Comparison of ENCODE assay signal across 24 cellular contexts in the genomic region with DNA sequence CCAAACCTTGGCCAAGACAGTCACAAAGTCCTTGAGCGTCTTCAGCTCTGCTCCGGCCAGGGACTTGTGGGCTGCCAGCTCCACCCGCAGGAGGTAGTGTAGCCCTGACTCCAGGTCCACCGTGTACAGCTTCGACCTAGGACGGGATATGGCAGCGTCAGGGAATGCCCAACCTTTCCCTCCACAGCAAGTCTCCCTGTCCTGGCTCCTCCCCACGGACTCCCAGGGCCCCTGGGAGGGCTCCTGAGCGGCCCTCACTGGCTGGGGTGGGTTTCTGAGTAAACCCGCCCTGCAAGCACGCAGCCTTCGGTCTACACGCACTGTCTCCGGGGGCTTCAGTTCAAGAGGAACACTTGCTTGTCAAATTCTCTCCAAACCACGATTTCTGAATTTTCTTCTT. TPM values are rescaled to one million over a fixed set of nuclear protein-coding genes. Genes with fewer than 3 reads are reported as not detected.
DNase-seq lines count a peak whose midpoint lies in the region; ATAC-seq and TF ChIP-seq lines count a peak whose summit lies in the region.
"Had no signal": no experiment of that assay in that cellular context is flagged by ENCODE, and none has a peak within 500 bp of the region (broad histone marks: within the 10 kb centered on the region; RNA-seq: fewer than 3 reads in every experiment).

No MANE protein-coding gene starts in this region.

- H3K23ac ChIP-seq in neuronal stem cell (ENCODE audit: low read depth, low read length, poor library complexity), result no peak overlapping the region

- no peak overlapping the region for H2BK120ac ChIP-seq in neuronal stem cell (ENCODE audit: low read depth, low read length)

- no peak overlapping the region for H4K8ac ChIP-seq in neuronal stem cell (ENCODE audit: low read depth, low read length)

- H3K4me3 Mint-ChIP-seq in GM23338, result no peak overlapping the region
- H3K4me3 Mint-ChIP-seq: CD8-positive, alpha-beta T cell had no signal

- H3K27ac ChIP-seq in BLaER1 (peak overlapping the region; percentile 81), GM23338 (ENCODE audit: low read depth) (no peak overlapping the region), WERI-Rb-1 (peak overlapping the region; percentile 98), neuronal stem cell (replicated peaks; ENCODE audit: low read length) (no peak overlapping the region)
- H3K27ac ChIP-seq: C4-2B, KMS-11, PC-9 had no signal

- H3K36me3 ChIP-seq in BLaER1 (peaks cover 68% of the 10 kb centered on the region), GM23338 (ENCODE audit: insufficient read depth) (no peaks in the 10 kb centered on the region; the same call in 1 of the 2 replicates), WERI-Rb-1 (peaks cover 79% of the 10 kb centered on the region), neuronal stem cell (replicated peaks in 1 of 2; ENCODE audit: control insufficient read depth in 2 of 2, insufficient read depth in 2 of 2, low read length in 2 of 2) (peaks cover 23 to 87% of the 10 kb centered on the region in 2 donors)

- no peak overlapping the region for H2BK15ac ChIP-seq in neuronal stem cell (ENCODE audit: low read length)

- no peaks in the 10 kb centered on the region for H3K9me2 ChIP-seq in GM23338 (ENCODE audit: insufficient read depth)

- H3K4ac ChIP-seq in neuronal stem cell (ENCODE audit: low read length), result no peak overlapping the region

- peak overlapping the region; percentile 94 for H3K4me2 ChIP-seq in BLaER1
- H3K4me2 ChIP-seq in GM23338, result no peak overlapping the region
- no peak overlapping the region for H3K4me2 ChIP-seq in neuronal stem cell (ENCODE audit: insufficient read depth, low read length, poor library complexity, severe bottlenecking)
- H3K4me2 ChIP-seq: KMS-11, PC-9 had no signal

- H3K27me3 ChIP-seq in BLaER1 (no peaks in the 10 kb centered on the region), GM23338 (ENCODE audit: insufficient read depth) (no peaks in the 10 kb centered on the region), WERI-Rb-1 (ENCODE audit: insufficient read depth, low read depth, severe bottlenecking) (no peaks in the 10 kb centered on the region), neuronal stem cell (ENCODE audit: control insufficient read depth in 3 of 3, insufficient read depth in 3 of 3, low read depth in 1 of 3, low read length in 3 of 3) (no peaks in the 10 kb centered on the region)

- H3K79me1 ChIP-seq in neuronal stem cell (ENCODE audit: low read depth, low read length), result peaks cover 14% of the 10 kb centered on the region

- H3K9me3 ChIP-seq in BLaER1 (peaks cover 9% of the 10 kb centered on the region), WERI-Rb-1 (ENCODE audit: severe bottlenecking) (peaks cover 3% of the 10 kb centered on the region), neuronal stem cell (replicated peaks in 1 of 2; ENCODE audit: control insufficient read depth in 2 of 2, insufficient read depth in 1 of 2, low read depth in 1 of 2, low read length in 2 of 2) (peaks cover 0 to 3% of the 10 kb centered on the region in 2 donors)

- H3K36me3 Mint-ChIP-seq in GM23338 (ENCODE audit: low read depth), result peaks cover 49% of the 10 kb centered on the region

- H3K9me3 Mint-ChIP-seq in GM23338, result no peaks in the 10 kb centered on the region
- H3K9me3 Mint-ChIP-seq: CD8-positive, alpha-beta T cell had no signal

- no peak overlapping the region for H3K18ac ChIP-seq in neuronal stem cell (ENCODE audit: low read length)

- peaks cover 25% of the 10 kb centered on the region for H3K79me2 ChIP-seq in GM23338 (replicated peaks; ENCODE audit: insufficient read depth)

- H3K4me1 Mint-ChIP-seq in GM23338, result no peaks in the 10 kb centered on the region

- no peaks in the 10 kb centered on the region for H3F3A ChIP-seq in GM23338 (replicated peaks; ENCODE audit: low read depth)

- H3K9ac ChIP-seq in BLaER1 (peak overlapping the region; percentile 61), neuronal stem cell (ENCODE audit: low read depth, low read length, poor library complexity) (no peak overlapping the region)
- H3K9ac ChIP-seq: KMS-11 had no signal

- H2BK12ac ChIP-seq in neuronal stem cell (ENCODE audit: low read length), result no peak overlapping the region

- peak overlapping the region; percentile 73 for H2BK5ac ChIP-seq in neuronal stem cell (ENCODE audit: low read length)

- H2AFZ ChIP-seq in GM23338 (no peak overlapping the region), neuronal stem cell (ENCODE audit: low read length) (no peak overlapping the region)
- H2AFZ ChIP-seq: PC-9 had no signal

- peaks cover 90% of the 10 kb centered on the region for H4K20me1 ChIP-seq in BLaER1
- H4K20me1 ChIP-seq in GM23338 (replicated peaks; ENCODE audit: insufficient read depth), result no peaks in the 10 kb centered on the region; the same call in 1 of the 2 replicates

- ATAC-seq in GM23338 (peak; percentile 34; the same call in 2 of the 3 replicates), GM21423 (IDR thresholded peaks at IDR 0.05; ENCODE audit: unreplicated experiment) (no peak)
- ATAC-seq: CD8-positive, alpha-beta T cell; SK-N-SH treated with all-trans-retinoic acid at 6 μM for 48 hours had no signal

- H3K27me3 Mint-ChIP-seq in GM23338 (ENCODE audit: insufficient read depth, low read depth, poor library complexity), result peaks cover 4% of the 10 kb centered on the region

- peaks cover 94% of the 10 kb centered on the region for H3K4me1 ChIP-seq in BLaER1
- H3K4me1 ChIP-seq in GM23338 (ENCODE audit: insufficient read depth), result no peaks in the 10 kb centered on the region
- H3K4me1 ChIP-seq in neuronal stem cell (ENCODE audit: control insufficient read depth in 2 of 2, insufficient read depth in 1 of 2, low read depth in 1 of 2, low read length in 2 of 2), result no peaks in the 10 kb centered on the region
- H3K4me1 ChIP-seq: Caco-2 had no signal

- DNase-seq in GM23338 (ENCODE audit: low spot score) (no peak), WERI-Rb-1 (no peak), neuronal stem cell (ENCODE audit: low spot score) (no peak), DMS 273 treated with DMSO at 0.1 percent for 48 hours (lab: John Stamatoyannopoulos, UW) (no peak)
- no peak for DNase-seq in stimulated activated CD4-positive, alpha-beta T cell treated with anti-CD3 and anti-CD28 coated beads, Interleukin-4, amount 100 ng/mL, for 4 hours
- DNase-seq: AML-193; Caco-2; CD8-positive, alpha-beta T cell; DMS153; DND-41; MM.1S; NCI-H2029; NCI-H446; NCI-H774; NK-92 treated with Interleukin-12 subunit alpha and Interleukin-12 subunit beta, amount 100 ng/mL, for 24 hours; PC-9; RPMI8226; SIG-M5 had no signal

- WGBS in neuronal stem cell (ENCODE audit: extremely low coverage in 2 of 2, insufficient read length in 2 of 2, insufficient replicate concordance in 1 of 2), 2 donors, result no CpG with 5 or more reads among the region's 15 CpGs

- H3K27ac Mint-ChIP-seq in GM23338, result no peak overlapping the region
- H3K27ac Mint-ChIP-seq: CD8-positive, alpha-beta T cell had no signal

- H2AK5ac ChIP-seq in neuronal stem cell (ENCODE audit: low read depth, low read length), result no peak overlapping the region

- no peak overlapping the region for H4K91ac ChIP-seq in neuronal stem cell (ENCODE audit: low read depth, low read length, poor library complexity)

- TF ChIP-seq CTCF in GM23338 (conservative IDR thresholded peaks at IDR 0.05; ENCODE audit: low read depth in 2 of 2), result peak in 1 of 2 experiments; percentile 46; a peak in 2 of 4 replicates
- TF ChIP-seq CTCF in WERI-Rb-1 (IDR thresholded peaks at IDR 0.05; ENCODE audit: low read depth, low read length), result peak; percentile 29; the same call in 1 of the 2 replicates

- H3K14ac ChIP-seq in neuronal stem cell (ENCODE audit: low read length), result no peak overlapping the region

- 0 out of 2 replicates have a peak overlapping the region, but pooled peaks have one; percentile 1 for H3K4me3 ChIP-seq in BLaER1
- no peak overlapping the region for H3K4me3 ChIP-seq in GM23338
- peak overlapping the region; percentile 41 for H3K4me3 ChIP-seq in WERI-Rb-1 (ENCODE audit: low read depth, low read length)
- no peak overlapping the region for H3K4me3 ChIP-seq in neuronal stem cell (ENCODE audit: low read length in 2 of 2)
- H3K4me3 ChIP-seq: PC-9 had no signal

TF ChIP-seq in GM23338, 12 proteins besides CTCF, POLR2A, EP300 and RAD21 (continues in another document):
- TF ChIP-seq JUNB (IDR thresholded peaks at IDR 0.05; ENCODE audit: unreplicated experiment) (no peak), POLR2AphosphoS5 (IDR thresholded peaks at IDR 0.05; ENCODE audit: low read depth) (no peak), NANOG (IDR thresholded peaks at IDR 0.05; ENCODE audit: borderline replicate concordance) (no peak), EZH2 (IDR thresholded peaks at IDR 0.05; ENCODE audit: low read depth, unreplicated experiment) (no peak), EZH2phosphoT487 (IDR thresholded peaks at IDR 0.05; ENCODE audit: unreplicated experiment) (no peak), CREB1 (CRISPR knock-in tag; IDR thresholded peaks at IDR 0.05; ENCODE audit: low read depth) (no peak)

RNA-seq across cellular contexts. Expression of a gene that starts 13.7 kb away (rescaled TPM):
- total RNA-seq in GM23338 (2014; rRNA removed; shearing (Covaris generic)), result not detected in 2 replicates
- polyA plus RNA-seq in GM23338 (2016; fragmentation: Nextera tagmentation; extraction: Ambion mirVana), result 0.08 TPM in 1 of 2 replicates, not detected in the other
- polyA plus RNA-seq in neuronal stem cell (2013, experiment 1 of 2), result not detected
- polyA plus RNA-seq in neuronal stem cell (2013, experiment 2 of 2), result not detected
- total RNA-seq: IMR-90 had no signal
- polyA plus RNA-seq: IMR-90 had no signal

RNA-seq across cellular contexts. Expression of a gene that starts 26.9 kb away (rescaled TPM):
- total RNA-seq in GM23338 (2014; rRNA removed; shearing (Covaris generic)), result 25.5 and 29.2 TPM in 2 replicates
- polyA plus RNA-seq in GM23338 (2016; fragmentation: Nextera tagmentation; extraction: Ambion mirVana), result 9.2 and 10.5 TPM in 2 replicates
- polyA plus RNA-seq in neuronal stem cell (2013, experiment 1 of 2), result 11.3 TPM
- polyA plus RNA-seq in neuronal stem cell (2013, experiment 2 of 2), result 11.5 TPM

Comparison
In these comparisons a context has a peak if more than half of its experiments do, and no peak if none do; other contexts are left out.
1. H3K27ac ChIP-seq: peak in BLaER1 (single experiment) and WERI-Rb-1 (single experiment); none in GM23338 (single experiment) and neuronal stem cell (single experiment).
2. H3K4me3 ChIP-seq: peak in BLaER1 (single experiment) and WERI-Rb-1 (single experiment); none in GM23338 (single experiment) and neuronal stem cell (0 of 2).